ENCODE assay signal across 9 cellular contexts in genomic region chr1:23593042-23593521, GRCh38. TPM values are rescaled to one million over a fixed set of nuclear protein-coding genes. Genes with fewer than 3 reads are reported as not detected.
DNase-seq lines count a peak whose midpoint lies in the region; ATAC-seq lines count a peak whose summit lies in the region.
"Had no signal": no experiment of that assay in that cellular context is flagged by ENCODE, and none has a peak within 500 bp of the region (broad histone marks: within the 10 kb centered on the region; RNA-seq: fewer than 3 reads in every experiment).

No MANE protein-coding gene starts in this region.

- no peak for ATAC-seq in effector memory CD8-positive, alpha-beta T cell (replicated peaks)
- no peak for ATAC-seq in stimulated activated naive CD8-positive, alpha-beta T cell treated with anti-CD3 and anti-CD28 coated beads, Interleukin-15, amount 100 ng/mL, for 72 hours
- ATAC-seq in GM21717 (IDR thresholded peaks at IDR 0.05; ENCODE audit: unreplicated experiment), result no peak

- intact Hi-C loops in activated CD4-positive, alpha-beta memory T cell treated with anti-CD3 and anti-CD28 coated beads for 36 hours (cut with micrococcal nuclease), result loop anchor here (1.0 to 2.0 kb wide), 2 partner anchors 8 to 42 kb away; no protein-coding TSS in a partner anchor

- no peak overlapping the region for H3K4me3 Mint-ChIP-seq in activated CD4-positive, alpha-beta memory T cell treated with anti-CD3 and anti-CD28 coated beads for 36 hours
- H3K4me3 Mint-ChIP-seq in activated CD4-positive, alpha-beta memory T cell treated with anti-CD3 and anti-CD28 coated beads, Interleukin-2, amount 10 ng/mL, durations not matched to agents 7 days and 5 days, result no peak overlapping the region
- H3K4me3 Mint-ChIP-seq in effector memory CD8-positive, alpha-beta T cell, result peak overlapping the region in 1 of 2 donors; percentile 30
- H3K4me3 Mint-ChIP-seq in stimulated activated naive CD8-positive, alpha-beta T cell treated with anti-CD3 and anti-CD28 coated beads, Interleukin-15, amount 100 ng/mL, for 72 hours, result peak overlapping the region in 1 of 2 donors; percentile 78

- H3K27me3 Mint-ChIP-seq in activated CD4-positive, alpha-beta memory T cell treated with anti-CD3 and anti-CD28 coated beads for 36 hours, result no peaks in the 10 kb centered on the region
- peaks cover 2% of the 10 kb centered on the region for H3K27me3 Mint-ChIP-seq in activated CD4-positive, alpha-beta memory T cell treated with anti-CD3 and anti-CD28 coated beads, Interleukin-2, amount 10 ng/mL, durations not matched to agents 7 days and 5 days
- H3K27me3 Mint-ChIP-seq in effector memory CD8-positive, alpha-beta T cell, result no peaks in the 10 kb centered on the region
- H3K27me3 Mint-ChIP-seq in stimulated activated naive CD8-positive, alpha-beta T cell treated with anti-CD3 and anti-CD28 coated beads, Interleukin-15, amount 100 ng/mL, for 72 hours, result no peaks in the 10 kb centered on the region

- peaks cover 68% of the 10 kb centered on the region for H3K4me1 Mint-ChIP-seq in activated CD4-positive, alpha-beta memory T cell treated with anti-CD3 and anti-CD28 coated beads for 36 hours (ENCODE audit: low read depth)
- H3K4me1 Mint-ChIP-seq in activated CD4-positive, alpha-beta memory T cell treated with anti-CD3 and anti-CD28 coated beads, Interleukin-2, amount 10 ng/mL, durations not matched to agents 7 days and 5 days, result peaks cover 44% of the 10 kb centered on the region
- H3K4me1 Mint-ChIP-seq in effector memory CD8-positive, alpha-beta T cell (ENCODE audit: low read depth in 2 of 2), result peaks cover 44 to 47% of the 10 kb centered on the region in 2 donors
- peaks cover 97% of the 10 kb centered on the region for H3K4me1 Mint-ChIP-seq in stimulated activated naive CD8-positive, alpha-beta T cell treated with anti-CD3 and anti-CD28 coated beads, Interleukin-15, amount 100 ng/mL, for 72 hours

- peak overlapping the region; percentile 33 for H3K27ac Mint-ChIP-seq in activated CD4-positive, alpha-beta memory T cell treated with anti-CD3 and anti-CD28 coated beads for 36 hours
- no peak overlapping the region for H3K27ac Mint-ChIP-seq in activated CD4-positive, alpha-beta memory T cell treated with anti-CD3 and anti-CD28 coated beads, Interleukin-2, amount 10 ng/mL, durations not matched to agents 7 days and 5 days
- H3K27ac Mint-ChIP-seq in effector memory CD8-positive, alpha-beta T cell, result peak overlapping the region; percentile 81 to 93
- peak overlapping the region; percentile 71 to 82 for H3K27ac Mint-ChIP-seq in stimulated activated naive CD8-positive, alpha-beta T cell treated with anti-CD3 and anti-CD28 coated beads, Interleukin-15, amount 100 ng/mL, for 72 hours

- CTCF ChIA-PET in activated CD4-positive, alpha-beta memory T cell treated with anti-CD3 and anti-CD28 coated beads for 36 hours (lab: Charles Lee), result interaction anchor here (0.8 to 1.5 kb wide), 4 partner anchors 38 to 95 kb away, joined by 3 to 5 read pairs (median 4); no protein-coding TSS in a partner anchor
- CTCF ChIA-PET in activated CD4-positive, alpha-beta memory T cell treated with anti-CD3 and anti-CD28 coated beads, Interleukin-2, amount 10 ng/mL, durations not matched to agents 7 days and 5 days (lab: Charles Lee), result interaction anchor here (2.6 to 3.4 kb wide), 2 partner anchors 42 to 44 kb away, joined by 12 to 22 read pairs; no protein-coding TSS in a partner anchor

- no peak for DNase-seq in activated CD4-positive, alpha-beta memory T cell treated with anti-CD3 and anti-CD28 coated beads for 36 hours
- DNase-seq in activated CD4-positive, alpha-beta memory T cell treated with anti-CD3 and anti-CD28 coated beads, Interleukin-2, amount 10 ng/mL, durations not matched to agents 7 days and 5 days, result no peak
- DNase-seq in NCI-H69 (lab: John Stamatoyannopoulos, UW) (peak; percentile 80), midbrain (lab: John Stamatoyannopoulos, UW) (no peak), NOMO-1 treated with dmso at 0.1 percent for 144 hours (lab: John Stamatoyannopoulos, UW; ENCODE audit: unreplicated experiment) (no peak)
- no peak for DNase-seq in effector memory CD8-positive, alpha-beta T cell
- DNase-seq in stimulated activated naive CD8-positive, alpha-beta T cell treated with anti-CD3 and anti-CD28 coated beads, Interleukin-15, amount 100 ng/mL, for 72 hours, result no peak
- DNase-seq: activated gamma-delta T cell treated with Interleukin-2 at 50 U/mL for 16 hours had no signal

- no peaks in the 10 kb centered on the region for H3K9me3 Mint-ChIP-seq in activated CD4-positive, alpha-beta memory T cell treated with anti-CD3 and anti-CD28 coated beads for 36 hours
- no peaks in the 10 kb centered on the region for H3K9me3 Mint-ChIP-seq in activated CD4-positive, alpha-beta memory T cell treated with anti-CD3 and anti-CD28 coated beads, Interleukin-2, amount 10 ng/mL, durations not matched to agents 7 days and 5 days
- no peaks in the 10 kb centered on the region for H3K9me3 Mint-ChIP-seq in effector memory CD8-positive, alpha-beta T cell
- no peaks in the 10 kb centered on the region for H3K9me3 Mint-ChIP-seq in stimulated activated naive CD8-positive, alpha-beta T cell treated with anti-CD3 and anti-CD28 coated beads, Interleukin-15, amount 100 ng/mL, for 72 hours

- H3K36me3 Mint-ChIP-seq in activated CD4-positive, alpha-beta memory T cell treated with anti-CD3 and anti-CD28 coated beads for 36 hours, result no peaks in the 10 kb centered on the region
- H3K36me3 Mint-ChIP-seq in activated CD4-positive, alpha-beta memory T cell treated with anti-CD3 and anti-CD28 coated beads, Interleukin-2, amount 10 ng/mL, durations not matched to agents 7 days and 5 days (ENCODE audit: low read depth), result no peaks in the 10 kb centered on the region
- H3K36me3 Mint-ChIP-seq in effector memory CD8-positive, alpha-beta T cell (ENCODE audit: insufficient read depth), result peaks cover 3% of the 10 kb centered on the region

- POLR2A ChIA-PET in activated CD4-positive, alpha-beta memory T cell treated with anti-CD3 and anti-CD28 coated beads for 36 hours (lab: Charles Lee), result interaction anchor here (1.7 kb wide), 1 partner anchor 10 kb away, joined by 6 read pairs; no protein-coding TSS in a partner anchor
- POLR2A ChIA-PET in activated CD4-positive, alpha-beta memory T cell treated with anti-CD3 and anti-CD28 coated beads, Interleukin-2, amount 10 ng/mL, durations not matched to agents 7 days and 5 days (lab: Charles Lee), result interaction anchor here (1.5 to 1.8 kb wide), 2 partner anchors 20 to 65 kb away, joined by 4 to 8 read pairs; no protein-coding TSS in a partner anchor

RNA-seq across cellular contexts. Expression of gene ID3, which starts 33.8 kb away (rescaled TPM):
- 10 to 100 TPM; 35.9 to 36.2 TPM for total RNA-seq in activated CD4-positive, alpha-beta memory T cell treated with anti-CD3 and anti-CD28 coated beads for 36 hours
- total RNA-seq in activated CD4-positive, alpha-beta memory T cell treated with anti-CD3 and anti-CD28 coated beads, Interleukin-2, amount 10 ng/mL, durations not matched to agents 7 days and 5 days, result 10 to 100 TPM; 14.7 to 14.8 TPM
